In the genomic region with DNA sequence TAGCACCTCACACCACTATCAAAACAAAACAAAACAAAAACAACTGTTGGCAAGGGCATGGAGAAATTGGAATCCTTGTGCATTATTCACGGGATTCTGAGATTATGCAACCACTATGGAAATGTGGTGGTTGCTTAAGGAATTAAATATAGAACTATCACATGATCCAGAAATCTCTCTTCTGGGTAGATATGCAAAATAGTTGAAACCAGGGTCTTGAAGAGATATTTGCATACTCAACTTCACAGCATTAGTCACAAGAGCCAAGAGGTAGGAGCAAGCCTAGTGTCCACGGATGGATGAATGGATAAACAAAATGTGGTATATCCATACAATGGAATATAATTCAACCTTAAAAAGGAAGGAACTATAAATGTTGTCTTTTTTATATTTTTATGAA, we compare ENCODE assay signal across 15 cellular contexts.
"Had no signal": no experiment of that assay in that cellular context is flagged by ENCODE, and none has a peak within 500 bp of the region (broad histone marks: within the 10 kb centered on the region; RNA-seq: fewer than 3 reads in every experiment).

No MANE protein-coding gene starts in this region.

- H3K27me3 Mint-ChIP-seq: activated naive CD8-positive, alpha-beta T cell treated with anti-CD3 and anti-CD28 coated beads, Interleukin-2, amount 50 U/mL, for 24 hours; activated T-helper 17 cell treated with anti-CD3 and anti-CD28 coated beads, Interleukin-2, amount 50 U/mL, for 72 hours had no signal

- H3K27ac Mint-ChIP-seq: activated naive CD8-positive, alpha-beta T cell treated with anti-CD3 and anti-CD28 coated beads, Interleukin-2, amount 50 U/mL, for 24 hours; activated T-helper 17 cell treated with anti-CD3 and anti-CD28 coated beads, Interleukin-2, amount 50 U/mL, for 72 hours; neural progenitor cell had no signal

- H3K4me3 Mint-ChIP-seq: activated naive CD8-positive, alpha-beta T cell treated with anti-CD3 and anti-CD28 coated beads, Interleukin-2, amount 50 U/mL, for 24 hours; activated T-helper 17 cell treated with anti-CD3 and anti-CD28 coated beads, Interleukin-2, amount 50 U/mL, for 72 hours; neural progenitor cell had no signal

- H3K27me3 ChIP-seq: cardiac muscle cell, neural progenitor cell, ovary, sigmoid colon had no signal

- H3K4me3 ChIP-seq: cardiac muscle cell, lung, neural progenitor cell, ovary, sigmoid colon had no signal

- H3K36me3 ChIP-seq: cardiac muscle cell, neural progenitor cell, ovary, sigmoid colon had no signal

- H2AFZ ChIP-seq: neural progenitor cell had no signal

- H3K9ac ChIP-seq: neural progenitor cell had no signal

- H3K9me3 ChIP-seq: ovary had no signal

- DNase-seq: activated CD4-positive, alpha-beta T cell treated with anti-CD3 and anti-CD28 coated beads for 1 hour; activated CD4-positive, alpha-beta T cell treated with anti-CD3 and anti-CD28 coated beads, Interleukin-2, amount 50 U/mL, for 4 hours; activated naive CD4-positive, alpha-beta T cell treated with Interleukin-2 at 50 U/mL for 16 hours; activated naive CD8-positive, alpha-beta T cell treated with anti-CD3 and anti-CD28 coated beads, Interleukin-2, amount 50 U/mL, for 24 hours; left colon; midbrain; ovary; sigmoid colon; stimulated activated CD4-positive, alpha-beta T cell treated with anti-CD3 and anti-CD28 coated beads, Interleukin-12 subunit alpha, Interleukin-12 subunit beta, amount 100 ng/mL, for 4 hours; stimulated activated CD4-positive, alpha-beta T cell treated with anti-CD3 and anti-CD28 coated beads, Interleukin-2, amount 100 ng/mL, for 24 hours; T1000 had no signal

- ATAC-seq: activated naive CD8-positive, alpha-beta T cell treated with anti-CD3 and anti-CD28 coated beads, Interleukin-2, amount 50 U/mL, for 24 hours; activated T-helper 17 cell treated with anti-CD3 and anti-CD28 coated beads, Interleukin-2, amount 50 U/mL, for 72 hours; left colon had no signal

- H3K27ac ChIP-seq: cardiac muscle cell, neural progenitor cell, ovary, sigmoid colon had no signal

- H3K4me2 ChIP-seq: neural progenitor cell had no signal
